Comparison of ENCODE assay signal across 10 cellular contexts in genomic region chr1:234408757-234409156, GRCh38. TPM values are rescaled to one million over a fixed set of nuclear protein-coding genes. Genes with fewer than 3 reads are reported as not detected.
DNase-seq lines count a peak whose midpoint lies in the region; ATAC-seq and TF ChIP-seq lines count a peak whose summit lies in the region.
"Had no signal": no experiment of that assay in that cellular context is flagged by ENCODE, and none has a peak within 500 bp of the region (broad histone marks: within the 10 kb centered on the region; RNA-seq: fewer than 3 reads in every experiment).

No MANE protein-coding gene starts in this region.

- TF ChIP-seq CTCF in MCF 10A (IDR thresholded peaks at IDR 0.05; ENCODE audit: unreplicated experiment), result no peak

- no peaks in the 10 kb centered on the region for H3K9me3 Mint-ChIP-seq in activated CD4-positive, alpha-beta T cell treated with anti-CD3 and anti-CD28 coated beads, Interleukin-2, amount 10 ng/mL, durations not matched to agents 7 days and 5 days
- H3K9me3 Mint-ChIP-seq in activated naive CD4-positive, alpha-beta T cell treated with anti-CD3 and anti-CD28 coated beads, Interleukin-2, amount 50 U/mL, for 72 hours, result no peaks in the 10 kb centered on the region
- H3K9me3 Mint-ChIP-seq in MCF 10A (ENCODE audit: unreplicated experiment), result no peaks in the 10 kb centered on the region

- H3K4me3 Mint-ChIP-seq in activated CD4-positive, alpha-beta T cell treated with anti-CD3 and anti-CD28 coated beads, Interleukin-2, amount 10 ng/mL, durations not matched to agents 7 days and 5 days, result peak overlapping the region; percentile 64
- H3K4me3 Mint-ChIP-seq in MCF 10A (ENCODE audit: unreplicated experiment), result no peak overlapping the region

- DNase-seq in NCI-H526 (lab: John Stamatoyannopoulos, UW), result peak; percentile 13 to 38
- DNase-seq in activated CD4-positive, alpha-beta T cell treated with anti-CD3 and anti-CD28 coated beads, Interleukin-2, amount 10 ng/mL, durations not matched to agents 7 days and 5 days, result peak; percentile 67
- DNase-seq in activated naive CD4-positive, alpha-beta T cell treated with anti-CD3 and anti-CD28 coated beads, Interleukin-2, amount 50 U/mL, for 72 hours (ENCODE audit: low spot score in 2 of 2), result peak; percentile 60 to 63
- peak; percentile 38 to 60 for DNase-seq in stimulated activated CD4-positive, alpha-beta T cell treated with anti-CD3 and anti-CD28 coated beads, Interleukin-1b, Interleukin-23, amount 100 ng/mL, for 4 hours (ENCODE audit: low read depth in 2 of 2)
- no peak for DNase-seq in HCEC 1CT
- DNase-seq in MCF 10A (ENCODE audit: unreplicated experiment), result no peak
- DNase-seq in NCI-H524 treated with DMSO at 0.1 percent for 48 hours (lab: John Stamatoyannopoulos, UW), result no peak
- DNase-seq: NCI-H1930; NK-92 treated with Interleukin-12 subunit alpha and Interleukin-12 subunit beta, amount 100 ng/mL, for 24 hours had no signal

- no peaks in the 10 kb centered on the region for H3K27me3 Mint-ChIP-seq in activated CD4-positive, alpha-beta T cell treated with anti-CD3 and anti-CD28 coated beads, Interleukin-2, amount 10 ng/mL, durations not matched to agents 7 days and 5 days
- no peaks in the 10 kb centered on the region for H3K27me3 Mint-ChIP-seq in MCF 10A (ENCODE audit: insufficient read depth, unreplicated experiment)

- peaks cover 48% of the 10 kb centered on the region for H3K4me1 Mint-ChIP-seq in activated CD4-positive, alpha-beta T cell treated with anti-CD3 and anti-CD28 coated beads, Interleukin-2, amount 10 ng/mL, durations not matched to agents 7 days and 5 days
- no peaks in the 10 kb centered on the region for H3K4me1 Mint-ChIP-seq in MCF 10A (ENCODE audit: insufficient read depth, unreplicated experiment)

- H3K27ac Mint-ChIP-seq in activated CD4-positive, alpha-beta T cell treated with anti-CD3 and anti-CD28 coated beads, Interleukin-2, amount 10 ng/mL, durations not matched to agents 7 days and 5 days, result peak overlapping the region; percentile 93
- H3K27ac Mint-ChIP-seq in activated naive CD4-positive, alpha-beta T cell treated with anti-CD3 and anti-CD28 coated beads, Interleukin-2, amount 50 U/mL, for 72 hours, result peak overlapping the region; percentile 90 to 94
- H3K27ac Mint-ChIP-seq in MCF 10A (ENCODE audit: low read depth, unreplicated experiment), result no peak overlapping the region

- CTCF ChIA-PET in activated CD4-positive, alpha-beta T cell treated with anti-CD3 and anti-CD28 coated beads, Interleukin-2, amount 10 ng/mL, durations not matched to agents 7 days and 5 days (lab: Charles Lee), result interaction anchor here (1.1 kb wide), 1 partner anchor 25 kb away, joined by 3 read pairs; no protein-coding TSS in a partner anchor
- CTCF ChIA-PET in MCF 10A (lab: Yijun Ruan, JAX), result interaction anchor here (0.6 to 3.9 kb wide), 6 partner anchors 8 to 1015 kb away, joined by 3 to 14 read pairs (median 4); no protein-coding TSS in a partner anchor

- POLR2A ChIA-PET in activated CD4-positive, alpha-beta T cell treated with anti-CD3 and anti-CD28 coated beads, Interleukin-2, amount 10 ng/mL, durations not matched to agents 7 days and 5 days (lab: Charles Lee), result interaction anchor here (0.7 kb wide), 1 partner anchor 299 kb away, joined by 4 read pairs; no protein-coding TSS in a partner anchor
- POLR2A ChIA-PET in MCF 10A (lab: Yijun Ruan, JAX), result interaction anchor here (0.8 to 3.2 kb wide), 2 partner anchors 35 to 46 kb away, joined by 3 to 19 read pairs; partner anchors contain the start of gene COA6

- no TSS peak for BruUV-seq in MCF 10A (replicated peaks; lab: Mats Ljungman, UMichigan)

- peaks cover 24% of the 10 kb centered on the region for H3K36me3 Mint-ChIP-seq in activated CD4-positive, alpha-beta T cell treated with anti-CD3 and anti-CD28 coated beads, Interleukin-2, amount 10 ng/mL, durations not matched to agents 7 days and 5 days (ENCODE audit: low read depth)
- no peaks in the 10 kb centered on the region for H3K36me3 Mint-ChIP-seq in activated naive CD4-positive, alpha-beta T cell treated with anti-CD3 and anti-CD28 coated beads, Interleukin-2, amount 50 U/mL, for 72 hours
- H3K36me3 Mint-ChIP-seq in MCF 10A (ENCODE audit: insufficient read depth, unreplicated experiment), result peaks cover 50% of the 10 kb centered on the region

- ATAC-seq in activated naive CD4-positive, alpha-beta T cell treated with anti-CD3 and anti-CD28 coated beads, Interleukin-2, amount 50 U/mL, for 72 hours, result peak; percentile 91 to 97
- ATAC-seq in GM21737 (IDR thresholded peaks at IDR 0.05; ENCODE audit: unreplicated experiment), result no peak

- intact Hi-C loops in MCF 10A (cut with micrococcal nuclease), result loop anchor here (10.0 kb wide), 1 partner anchor 294 kb away; no protein-coding TSS in a partner anchor

RNA-seq across cellular contexts. Expression of gene COA6, which starts 35.5 kb away (rescaled TPM):
- 10 to 100 TPM; 46.2 to 46.5 TPM for total RNA-seq in activated CD4-positive, alpha-beta T cell treated with anti-CD3 and anti-CD28 coated beads, Interleukin-2, amount 10 ng/mL, durations not matched to agents 7 days and 5 days
- 10 to 100 TPM; 58.9 to 79.4 TPM for total RNA-seq in activated naive CD4-positive, alpha-beta T cell treated with anti-CD3 and anti-CD28 coated beads, Interleukin-2, amount 50 U/mL, for 72 hours
- 114 and 115 TPM in 2 replicates for total RNA-seq in MCF 10A (2022)

Comparison
In these comparisons a context has a peak if more than half of its experiments do, and no peak if none do; other contexts are left out.
1. DNase-seq: peak in NCI-H526 (2 of 2), activated CD4-positive, alpha-beta T cell treated with anti-CD3 and anti-CD28 coated beads, Interleukin-2, amount 10 ng/mL, durations not matched to agents 7 days and 5 days (single experiment), activated naive CD4-positive, alpha-beta T cell treated with anti-CD3 and anti-CD28 coated beads, Interleukin-2, amount 50 U/mL, for 72 hours (2 of 2) and stimulated activated CD4-positive, alpha-beta T cell treated with anti-CD3 and anti-CD28 coated beads, Interleukin-1b, Interleukin-23, amount 100 ng/mL, for 4 hours (2 of 2); none in HCEC 1CT (single experiment), MCF 10A (single experiment) and NCI-H524 treated with DMSO at 0.1 percent for 48 hours (single experiment).